In genomic region chr6:32973934-32974333, GRCh38 we compare ENCODE assay signal across 1 cellular context.
TF ChIP-seq lines count a peak whose summit lies in the region.

No MANE protein-coding gene starts in this region.

TF ChIP-seq in K562, 482 proteins besides CTCF, POLR2A, EP300 and RAD21:
- TF ChIP-seq PHF8 (IDR thresholded peaks at IDR 0.05; ENCODE audit: borderline replicate concordance, low read length) = 0 out of 2 replicates have a peak, but pooled peaks have one; percentile 17
- TF ChIP-seq NONO (IDR thresholded peaks at IDR 0.05; ENCODE audit: low read depth in 2 of 2, low read length in 1 of 2) = peak in 1 of 2 experiments; percentile 3; a peak in 1 of 4 replicates
- TF ChIP-seq ZNF639 (CRISPR knock-in tag; conservative IDR thresholded peaks at IDR 0.05 in 1 of 2, IDR thresholded peaks at IDR 0.05 in 1 of 2) = no peak
- TF ChIP-seq RBFOX2 (IDR thresholded peaks at IDR 0.05; ENCODE audit: low read depth, low read length) = peak; percentile 59
- TF ChIP-seq FUS (optimal IDR thresholded peaks at IDR 0.05; ENCODE audit: low read depth, low read length) = no peak
- peak; percentile 50 for TF ChIP-seq ZNF316 (IDR thresholded peaks at IDR 0.05)
- TF ChIP-seq ZNF384 (IDR thresholded peaks at IDR 0.05; ENCODE audit: low read depth, low read length) = no peak
